Comparison of ENCODE assay signal across 21 cellular contexts in genomic region chr11:120750647-120751419, GRCh38.
DNase-seq lines count a peak whose midpoint lies in the region; ATAC-seq and TF ChIP-seq lines count a peak whose summit lies in the region.
"Had no signal": no experiment of that assay in that cellular context is flagged by ENCODE, and none has a peak within 500 bp of the region (broad histone marks: within the 10 kb centered on the region; RNA-seq: fewer than 3 reads in every experiment).

No MANE protein-coding gene starts in this region.

- peak; percentile 3 for DNase-seq in AG20443 (ENCODE audit: low spot score)
- DNase-seq in RPMI8226: peak; percentile 4
- peak; percentile 1 for DNase-seq in iPS-NIHi7 (ENCODE audit: extremely low spot score)
- no peak for DNase-seq in NK-92 (lab: John Stamatoyannopoulos, UW; ENCODE audit: unreplicated experiment)
- no peak for DNase-seq in sciatic nerve (ENCODE audit: low spot score)
- no peak for DNase-seq in NCI-H2107 treated with DMSO at 0.1 percent for 48 hours (lab: John Stamatoyannopoulos, UW; ENCODE audit: unreplicated experiment)
- DNase-seq: activated gamma-delta T cell; activated T-cell treated with anti-CD3 and anti-CD28 coated beads, Interleukin-2, amount 50 U/mL, for 1 hour; AML-193; CD8-positive, alpha-beta memory T cell; DMS 273 treated with DMSO at 0.1 percent for 48 hours; EL; left ventricle myocardium inferior; MM.1S; naive B cell; NCI-H187 treated with DMSO at 0.1 percent for 48 hours; SK-N-SH; stimulated activated naive CD4-positive, alpha-beta T cell treated with Interleukin-2 at 50 U/mL for 16 hours; testis had no signal

- TF ChIP-seq RAD21 in Ishikawa (IDR thresholded peaks at IDR 0.05; ENCODE audit: low read depth): no peak

- ATAC-seq in sciatic nerve (no peak), GM18858 (IDR thresholded peaks at IDR 0.05; ENCODE audit: unreplicated experiment) (no peak)

- intact Hi-C loops in sciatic nerve (cut with DNase I): no loop called here

- TF ChIP-seq EP300 in Ishikawa (IDR thresholded peaks at IDR 0.05; ENCODE audit: borderline replicate concordance): no peak

TF ChIP-seq in Ishikawa, 13 proteins besides CTCF, POLR2A, EP300 and RAD21:
- TF ChIP-seq YY1 (IDR thresholded peaks at IDR 0.05; ENCODE audit: low read depth): no peak
- TF ChIP-seq CEBPB (IDR thresholded peaks at IDR 0.05): no peak
- peak; percentile 66 for TF ChIP-seq REST (IDR thresholded peaks at IDR 0.05; ENCODE audit: low read depth)
- TF ChIP-seq TEAD4 (IDR thresholded peaks at IDR 0.05): no peak
- no peak for TF ChIP-seq MAX (IDR thresholded peaks at IDR 0.05)

Comparison
In these comparisons a context has a peak if more than half of its experiments do, and no peak if none do; other contexts are left out.
1. DNase-seq: peak in AG20443 (single experiment), RPMI8226 (single experiment) and iPS-NIHi7 (single experiment); none in NK-92 (single experiment), sciatic nerve (single experiment) and NCI-H2107 treated with DMSO at 0.1 percent for 48 hours (single experiment).